In genomic region chr19:12774588-12775555, GRCh38 we compare ENCODE assay signal across 1 cellular context.
TF ChIP-seq lines count a peak whose summit lies in the region.

Gene HOOK2 (minus strand): TSS chr19:12775552. CDS start chr19:12775449, 103 bp downstream.

TF ChIP-seq in SK-N-SH treated with all-trans-retinoic acid at 6 μM for 48 hours, 23 proteins besides CTCF, POLR2A, EP300 and RAD21 (continued from another document):
- no peak for TF ChIP-seq POU6F1 (CRISPR knock-in tag; IDR thresholded peaks at IDR 0.05; ENCODE audit: borderline replicate concordance, low read depth)
- no peak for TF ChIP-seq CSRNP3 (CRISPR knock-in tag; IDR thresholded peaks at IDR 0.05)
- TF ChIP-seq SNAI2 (CRISPR knock-in tag; IDR thresholded peaks at IDR 0.05), result no peak
TF ChIP-seq in SK-N-SH treated with all-trans-retinoic acid at 6 μM for 48 hours: peak in this region for 0.
